8 cellular contexts compared by ENCODE assay signal in genomic region chr3:127749787-127750225, GRCh38.
DNase-seq lines count a peak whose midpoint lies in the region; ATAC-seq and TF ChIP-seq lines count a peak whose summit lies in the region.

No MANE protein-coding gene starts in this region.

- no peaks in the 10 kb centered on the region for H3K9me3 Mint-ChIP-seq in IgD-negative memory B cell
- H3K9me3 Mint-ChIP-seq in activated naive CD8-positive, alpha-beta T cell treated with anti-CD3 and anti-CD28 coated beads, Interleukin-2, amount 50 U/mL, for 24 hours = no peaks in the 10 kb centered on the region
- H3K9me3 Mint-ChIP-seq in osteocyte (ENCODE audit: unreplicated experiment) = no peaks in the 10 kb centered on the region

- TF ChIP-seq CTCF in GM12864 (IDR thresholded peaks at IDR 0.05; ENCODE audit: low read depth, low read length, missing control alignments) (peak; percentile 58), osteocyte (IDR thresholded peaks at IDR 0.05) (peak; percentile 22)

- H3K4me3 ChIP-seq in GM12864 (ENCODE audit: low read depth, low read length) = no peak overlapping the region

- no peak for DNase-seq in GM12864 (ENCODE audit: low read depth)
- DNase-seq in activated naive CD8-positive, alpha-beta T cell treated with anti-CD3 and anti-CD28 coated beads, Interleukin-2, amount 50 U/mL, for 24 hours = no peak
- DNase-seq in osteocyte (ENCODE audit: extremely low spot score, unreplicated experiment) = no peak
- no peak for DNase-seq in NCI-H526 (lab: John Stamatoyannopoulos, UW)
- no peak for DNase-seq in central memory CD4-positive, alpha-beta T cell
- no peak for DNase-seq in NCI-H526 treated with DMSO at 0.1 percent for 48 hours (lab: John Stamatoyannopoulos, UW)
- no peak for DNase-seq in NCI-H187 (lab: John Stamatoyannopoulos, UW)

- H3K36me3 Mint-ChIP-seq in IgD-negative memory B cell = no peaks in the 10 kb centered on the region
- no peaks in the 10 kb centered on the region for H3K36me3 Mint-ChIP-seq in activated naive CD8-positive, alpha-beta T cell treated with anti-CD3 and anti-CD28 coated beads, Interleukin-2, amount 50 U/mL, for 24 hours (ENCODE audit: low read depth)
- H3K36me3 Mint-ChIP-seq in osteocyte (ENCODE audit: unreplicated experiment) = peaks cover 9% of the 10 kb centered on the region

- peak overlapping the region; percentile 11 to 74 (median 36) for H3K27ac Mint-ChIP-seq in IgD-negative memory B cell
- peak overlapping the region; percentile 58 for H3K27ac Mint-ChIP-seq in activated naive CD8-positive, alpha-beta T cell treated with anti-CD3 and anti-CD28 coated beads, Interleukin-2, amount 50 U/mL, for 24 hours
- peak overlapping the region; percentile 96 for H3K27ac Mint-ChIP-seq in osteocyte (ENCODE audit: unreplicated experiment)

- H3K4me3 Mint-ChIP-seq in IgD-negative memory B cell (peak overlapping the region in 1 of 4 donors; percentile 71), osteocyte (ENCODE audit: unreplicated experiment) (no peak overlapping the region)
- no peak overlapping the region for H3K4me3 Mint-ChIP-seq in activated naive CD8-positive, alpha-beta T cell treated with anti-CD3 and anti-CD28 coated beads, Interleukin-2, amount 50 U/mL, for 24 hours

- no peak for ATAC-seq in activated naive CD8-positive, alpha-beta T cell treated with anti-CD3 and anti-CD28 coated beads, Interleukin-2, amount 50 U/mL, for 24 hours

- peaks cover 22 to 29% (median 26%) of the 10 kb centered on the region in 3 donors for H3K4me1 Mint-ChIP-seq in IgD-negative memory B cell
- H3K4me1 Mint-ChIP-seq in activated naive CD8-positive, alpha-beta T cell treated with anti-CD3 and anti-CD28 coated beads, Interleukin-2, amount 50 U/mL, for 24 hours = peaks cover 35% of the 10 kb centered on the region
- H3K4me1 Mint-ChIP-seq in osteocyte (ENCODE audit: unreplicated experiment) = peaks cover 76% of the 10 kb centered on the region

- peaks cover 5% of the 10 kb centered on the region for H3K27me3 Mint-ChIP-seq in IgD-negative memory B cell
- H3K27me3 Mint-ChIP-seq in activated naive CD8-positive, alpha-beta T cell treated with anti-CD3 and anti-CD28 coated beads, Interleukin-2, amount 50 U/mL, for 24 hours = peaks cover 8% of the 10 kb centered on the region
- no peaks in the 10 kb centered on the region for H3K27me3 Mint-ChIP-seq in osteocyte (ENCODE audit: unreplicated experiment)

Comparison
In these comparisons a context has a peak if more than half of its experiments do, and no peak if none do; other contexts are left out.
1. H3K27ac Mint-ChIP-seq: peak in every context shown above with its lines; median percentile 96 in osteocyte; 58 in activated naive CD8-positive, alpha-beta T cell treated with anti-CD3 and anti-CD28 coated beads, Interleukin-2, amount 50 U/mL, for 24 hours; 36 in IgD-negative memory B cell.